6 cellular contexts compared by ENCODE assay signal in genomic region chr7:106652092-106652491, GRCh38.
"Had no signal": no experiment of that assay in that cellular context is flagged by ENCODE, and none has a peak within 500 bp of the region (broad histone marks: within the 10 kb centered on the region; RNA-seq: fewer than 3 reads in every experiment).

No MANE protein-coding gene starts in this region.

- DNase-seq: GDM1, GF-D8 had no signal

- FAIRE-seq: GM12891, GM12892, GM18507, GM19239 had no signal
